8 cellular contexts compared by ENCODE assay signal in the genomic region with DNA sequence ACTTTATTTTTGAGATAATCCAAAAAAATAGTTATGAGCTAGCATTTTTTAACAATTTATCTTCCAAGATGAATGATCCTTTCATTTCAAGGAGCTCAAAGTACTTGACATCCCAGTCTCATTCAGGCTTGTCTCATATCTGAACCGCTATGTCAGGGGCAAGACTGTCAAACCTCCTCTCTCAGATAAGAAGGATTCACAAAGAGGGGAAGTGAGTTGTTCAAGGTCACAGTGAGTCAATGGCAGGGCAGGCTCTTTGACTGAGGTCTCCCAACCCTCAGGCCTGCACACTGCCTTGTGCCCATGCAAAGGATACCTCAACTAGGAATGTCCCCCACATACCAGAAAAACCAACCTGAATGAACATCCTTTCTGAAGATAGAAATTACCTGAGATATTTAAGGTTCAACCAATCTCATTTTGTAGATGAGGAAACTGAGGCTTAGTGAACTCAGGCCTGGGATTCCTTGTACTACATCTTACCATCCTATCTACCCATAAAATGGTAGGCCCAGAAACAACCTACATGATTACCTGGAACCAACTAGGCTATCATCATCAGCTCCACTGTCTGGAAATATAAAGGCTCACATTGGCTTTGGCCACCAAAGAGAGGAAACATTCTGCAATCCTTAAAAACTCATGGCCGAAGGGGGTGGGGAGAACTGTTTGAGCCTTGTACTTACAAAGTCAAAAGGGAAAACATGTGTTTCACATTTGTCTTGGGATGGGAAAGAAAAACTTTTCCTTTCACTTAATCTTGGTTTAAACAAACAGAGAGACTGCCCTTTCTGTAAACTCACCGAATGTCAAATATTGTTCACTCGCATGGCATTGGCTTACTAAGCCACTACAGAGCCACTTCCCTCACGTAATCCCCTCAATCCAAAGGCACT. TPM values are rescaled to one million over a fixed set of nuclear protein-coding genes. Genes with fewer than 3 reads are reported as not detected.
DNase-seq lines count a peak whose midpoint lies in the region; TF ChIP-seq lines count a peak whose summit lies in the region.

No MANE protein-coding gene starts in this region.

- H3K4me1 ChIP-seq in left ventricle myocardium inferior (peaks cover 24% of the 10 kb centered on the region), stomach smooth muscle (ENCODE audit: control insufficient read depth, insufficient read depth, low read length) (peaks cover 15% of the 10 kb centered on the region)

- H3K27me3 ChIP-seq in left ventricle myocardium inferior (ENCODE audit: low read depth) (peaks cover 77% of the 10 kb centered on the region), stomach smooth muscle (ENCODE audit: control insufficient read depth in 1 of 2, insufficient read depth in 2 of 2, low read length in 2 of 2) (peaks cover 0 to 1% of the 10 kb centered on the region in 2 donors)

- H3K4me3 ChIP-seq in left ventricle myocardium inferior (peak overlapping the region; percentile 26), stomach smooth muscle (ENCODE audit: low read length in 2 of 2) (peak overlapping the region; percentile 20 to 35)

- TF ChIP-seq CTCF in VCaP (conservative IDR thresholded peaks at IDR 0.05) = no peak
- no peak for TF ChIP-seq CTCF in left ventricle myocardium inferior (IDR thresholded peaks at IDR 0.05; ENCODE audit: borderline replicate concordance)

- intact Hi-C loops in left ventricle myocardium inferior (cut with micrococcal nuclease) = no loop called here

- no peaks in the 10 kb centered on the region for H3K9me3 ChIP-seq in left ventricle myocardium inferior (replicated peaks)
- H3K9me3 ChIP-seq in stomach smooth muscle (ENCODE audit: control insufficient read depth in 2 of 2, low read length in 2 of 2) = no peaks in the 10 kb centered on the region

- H3K27ac ChIP-seq in VCaP (peak overlapping the region; percentile 31; the same call in 1 of the 2 replicates), left ventricle myocardium inferior (replicated peaks) (peak overlapping the region; percentile 79), stomach smooth muscle (ENCODE audit: low read length) (peak overlapping the region; percentile 55)

- H3K36me3 ChIP-seq in left ventricle myocardium inferior = no peaks in the 10 kb centered on the region
- H3K36me3 ChIP-seq in stomach smooth muscle (ENCODE audit: control insufficient read depth in 2 of 2, insufficient read depth in 2 of 2, low read length in 2 of 2) = no peaks in the 10 kb centered on the region

- H3K9ac ChIP-seq in stomach smooth muscle (ENCODE audit: low read length in 2 of 2) = no peak overlapping the region

- DNase-seq in DMS53 (lab: John Stamatoyannopoulos, UW) (peak; percentile 25), DMS53 treated with DMSO at 0.1 percent for 48 hours (lab: John Stamatoyannopoulos, UW; ENCODE audit: unreplicated experiment) (no peak), left ventricle myocardium inferior (no peak), NCI-H146 (lab: John Stamatoyannopoulos, UW) (no peak), NCI-H446 treated with DMSO at 0.1 percent for 48 hours (lab: John Stamatoyannopoulos, UW) (no peak), dedifferentiated amniotic fluid mesenchymal stem cell (ENCODE audit: extremely low spot score) (no peak)

RNA-seq across cellular contexts. Expression of a gene that starts 51.1 kb away (rescaled TPM):
- 0.16 TPM for total RNA-seq in left ventricle myocardium inferior
